36 cellular contexts compared by ENCODE assay signal in the genomic region with DNA sequence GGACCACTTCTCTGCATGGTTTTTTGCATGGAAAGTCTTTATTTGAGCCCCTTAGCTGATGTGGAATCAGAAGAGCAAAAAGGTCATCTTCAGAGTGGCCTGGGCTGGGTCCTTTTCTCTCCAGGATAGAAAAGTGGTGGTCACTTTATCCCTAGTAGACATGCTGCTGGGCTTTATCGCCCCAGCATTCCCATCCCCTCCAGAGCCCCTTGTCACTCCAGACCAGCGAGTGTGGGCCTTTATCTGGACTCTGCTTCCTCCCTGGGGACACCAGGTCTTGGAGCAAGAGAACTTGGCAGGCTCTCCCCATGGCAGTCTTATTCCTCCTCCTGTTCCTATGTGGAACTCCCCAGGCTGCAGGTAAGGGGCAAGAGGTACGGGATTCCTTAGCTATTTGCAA. TPM values are rescaled to one million over a fixed set of nuclear protein-coding genes. Genes with fewer than 3 reads are reported as not detected.
"Had no signal": no experiment of that assay in that cellular context is flagged by ENCODE, and none has a peak within 500 bp of the region (broad histone marks: within the 10 kb centered on the region; RNA-seq: fewer than 3 reads in every experiment).

A gene with protein sequence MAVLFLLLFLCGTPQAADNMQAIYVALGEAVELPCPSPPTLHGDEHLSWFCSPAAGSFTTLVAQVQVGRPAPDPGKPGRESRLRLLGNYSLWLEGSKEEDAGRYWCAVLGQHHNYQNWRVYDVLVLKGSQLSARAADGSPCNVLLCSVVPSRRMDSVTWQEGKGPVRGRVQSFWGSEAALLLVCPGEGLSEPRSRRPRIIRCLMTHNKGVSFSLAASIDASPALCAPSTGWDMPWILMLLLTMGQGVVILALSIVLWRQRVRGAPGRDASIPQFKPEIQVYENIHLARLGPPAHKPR (plus strand): TSS at position 268 of the 400 bp plus-strand sequence. CDS start 41 bp downstream, at position 309.

- H3K27ac Mint-ChIP-seq: activated CD4-positive, alpha-beta T cell treated with anti-CD3 and anti-CD28 coated beads for 36 hours; activated naive CD8-positive, alpha-beta T cell treated with anti-CD3 and anti-CD28 coated beads for 36 hours; activated T-helper 17 cell treated with anti-CD3 and anti-CD28 coated beads, Interleukin-2, amount 50 U/mL, for 72 hours; stimulated activated effector memory CD8-positive, alpha-beta T cell treated with anti-CD3 and anti-CD28 coated beads, Interleukin-12 subunit alpha, Interleukin-12 subunit beta, amount 100 ng/mL, for 72 hours had no signal

- H3K9me3 ChIP-seq: adrenal gland, body of pancreas, esophagus squamous epithelium, left lung, mucosa of descending colon, psoas muscle, sigmoid colon, thyroid gland, upper lobe of left lung, vagina had no signal

- H3K36me3 ChIP-seq: adrenal gland, left lung, sigmoid colon, thyroid gland, upper lobe of left lung, vagina had no signal

- H3K27me3 ChIP-seq: adrenal gland, body of pancreas, esophagus squamous epithelium, left lung, sigmoid colon, thyroid gland, upper lobe of left lung, vagina had no signal

- H3K9ac ChIP-seq: parathyroid adenoma had no signal

- ATAC-seq: activated CD4-positive, alpha-beta T cell treated with anti-CD3 and anti-CD28 coated beads for 36 hours; activated T-cell treated with anti-CD3 and anti-CD28 coated beads, Interleukin-2, amount 50 U/mL, for 4 hours; activated T-helper 17 cell treated with anti-CD3 and anti-CD28 coated beads, Interleukin-2, amount 50 U/mL, for 72 hours; body of pancreas; left lung; mucosa of descending colon; natural killer cell treated with Interleukin-12 subunit alpha and Interleukin-12 subunit beta and Interleukin-15 and Interleukin-18, amount 100 ng/mL, for 72 hours; psoas muscle; stimulated activated effector memory CD8-positive, alpha-beta T cell treated with anti-CD3 and anti-CD28 coated beads, Interleukin-12 subunit alpha, Interleukin-12 subunit beta, amount 100 ng/mL, for 72 hours; stimulated activated naive CD8-positive, alpha-beta T cell treated with anti-CD3 and anti-CD28 coated beads, Interleukin-15, amount 100 ng/mL, for 72 hours had no signal

- H3K27ac ChIP-seq: body of pancreas, epithelial cell of prostate, esophagus squamous epithelium, left lung, parathyroid adenoma, psoas muscle, sigmoid colon, thyroid gland, upper lobe of left lung, vagina had no signal

- H3K9me3 Mint-ChIP-seq: activated naive CD8-positive, alpha-beta T cell treated with anti-CD3 and anti-CD28 coated beads for 36 hours; activated T-cell treated with anti-CD3 and anti-CD28 coated beads, Interleukin-2, amount 50 U/mL, for 4 hours; activated T-helper 17 cell treated with anti-CD3 and anti-CD28 coated beads, Interleukin-2, amount 50 U/mL, for 72 hours; natural killer cell treated with Interleukin-12 subunit alpha and Interleukin-12 subunit beta and Interleukin-15 and Interleukin-18, amount 100 ng/mL, for 72 hours; stimulated activated effector memory CD8-positive, alpha-beta T cell treated with anti-CD3 and anti-CD28 coated beads, Interleukin-12 subunit alpha, Interleukin-12 subunit beta, amount 100 ng/mL, for 72 hours; stimulated activated naive CD8-positive, alpha-beta T cell treated with anti-CD3 and anti-CD28 coated beads, Interleukin-15, amount 100 ng/mL, for 72 hours had no signal

- H3K4me3 Mint-ChIP-seq: activated CD4-positive, alpha-beta T cell treated with anti-CD3 and anti-CD28 coated beads for 36 hours; activated naive CD8-positive, alpha-beta T cell treated with anti-CD3 and anti-CD28 coated beads for 36 hours; activated T-cell treated with anti-CD3 and anti-CD28 coated beads, Interleukin-2, amount 50 U/mL, for 4 hours; activated T-helper 17 cell treated with anti-CD3 and anti-CD28 coated beads, Interleukin-2, amount 50 U/mL, for 72 hours; natural killer cell treated with Interleukin-12 subunit alpha and Interleukin-12 subunit beta and Interleukin-15 and Interleukin-18, amount 100 ng/mL, for 72 hours; stimulated activated effector memory CD8-positive, alpha-beta T cell treated with anti-CD3 and anti-CD28 coated beads, Interleukin-12 subunit alpha, Interleukin-12 subunit beta, amount 100 ng/mL, for 72 hours; stimulated activated naive CD8-positive, alpha-beta T cell treated with anti-CD3 and anti-CD28 coated beads, Interleukin-15, amount 100 ng/mL, for 72 hours had no signal

- H3K27me3 Mint-ChIP-seq: activated CD4-positive, alpha-beta T cell treated with anti-CD3 and anti-CD28 coated beads for 36 hours; activated naive CD8-positive, alpha-beta T cell treated with anti-CD3 and anti-CD28 coated beads for 36 hours; activated T-helper 17 cell treated with anti-CD3 and anti-CD28 coated beads, Interleukin-2, amount 50 U/mL, for 72 hours; natural killer cell treated with Interleukin-12 subunit alpha and Interleukin-12 subunit beta and Interleukin-15 and Interleukin-18, amount 100 ng/mL, for 72 hours; stimulated activated naive CD8-positive, alpha-beta T cell treated with anti-CD3 and anti-CD28 coated beads, Interleukin-15, amount 100 ng/mL, for 72 hours had no signal

- H3K4me3 ChIP-seq: adrenal gland, body of pancreas, esophagus squamous epithelium, left lung, lung, mucosa of descending colon, psoas muscle, sigmoid colon, thyroid gland, upper lobe of left lung, vagina had no signal

- DNase-seq: activated CD4-positive, alpha-beta T cell treated with anti-CD3 and anti-CD28 coated beads for 36 hours; activated CD4-positive, alpha-beta T cell treated with anti-CD3 and anti-CD28 coated beads, Interleukin-2, amount 50 U/mL, for 48 hours; activated CD4-positive, CD25-positive, alpha-beta regulatory T cell; activated CD8-positive, alpha-beta memory T cell treated with anti-CD3 and anti-CD28 coated beads, Interleukin-2, amount 50 U/mL, for 4 hours; activated gamma-delta T cell treated with Interleukin-2 at 50 U/mL for 16 hours; activated naive CD8-positive, alpha-beta T cell treated with anti-CD3 and anti-CD28 coated beads for 36 hours; activated T-cell treated with anti-CD3 and anti-CD28 coated beads, Interleukin-2, amount 50 U/mL, for 4 hours; adrenal gland; aorta; body of pancreas; effector CD8-positive, alpha-beta T cell; esophagus squamous epithelium; left lung; mucosa of descending colon; occipital lobe; psoas muscle; sigmoid colon; small intestine; stimulated activated CD4-positive, alpha-beta T cell treated with anti-CD3 and anti-CD28 coated beads, Interleukin-4, amount 100 ng/mL, for 24 hours; stimulated activated naive CD8-positive, alpha-beta T cell treated with anti-CD3 and anti-CD28 coated beads, Interleukin-15, amount 100 ng/mL, for 72 hours; substantia nigra; T-helper 1 cell; thyroid gland; upper lobe of left lung had no signal

RNA-seq across cellular contexts. Expression of the gene that starts here (rescaled TPM):
- total RNA-seq: activated CD4-positive, alpha-beta T cell treated with anti-CD3 and anti-CD28 coated beads for 36 hours; activated CD8-positive, alpha-beta memory T cell treated with anti-CD3 and anti-CD28 coated beads for 36 hours; activated naive CD8-positive, alpha-beta T cell treated with anti-CD3 and anti-CD28 coated beads for 36 hours; activated T-cell treated with anti-CD3 and anti-CD28 coated beads, Interleukin-2, amount 50 U/mL, for 4 hours; activated T-helper 17 cell treated with anti-CD3 and anti-CD28 coated beads, Interleukin-2, amount 50 U/mL, for 72 hours; adrenal gland; aorta; body of pancreas; dermis microvascular lymphatic vessel endothelial cell; esophagus squamous epithelium; frontal cortex; mesenteric fat pad; mucosa of descending colon; myocyte; natural killer cell treated with Interleukin-12 subunit alpha and Interleukin-12 subunit beta and Interleukin-15 and Interleukin-18, amount 100 ng/mL, for 72 hours; occipital lobe; psoas muscle; sigmoid colon; thyroid gland; vagina had no signal
- polyA plus RNA-seq: adrenal gland, aorta, sigmoid colon, small intestine had no signal
